In the genomic region with DNA sequence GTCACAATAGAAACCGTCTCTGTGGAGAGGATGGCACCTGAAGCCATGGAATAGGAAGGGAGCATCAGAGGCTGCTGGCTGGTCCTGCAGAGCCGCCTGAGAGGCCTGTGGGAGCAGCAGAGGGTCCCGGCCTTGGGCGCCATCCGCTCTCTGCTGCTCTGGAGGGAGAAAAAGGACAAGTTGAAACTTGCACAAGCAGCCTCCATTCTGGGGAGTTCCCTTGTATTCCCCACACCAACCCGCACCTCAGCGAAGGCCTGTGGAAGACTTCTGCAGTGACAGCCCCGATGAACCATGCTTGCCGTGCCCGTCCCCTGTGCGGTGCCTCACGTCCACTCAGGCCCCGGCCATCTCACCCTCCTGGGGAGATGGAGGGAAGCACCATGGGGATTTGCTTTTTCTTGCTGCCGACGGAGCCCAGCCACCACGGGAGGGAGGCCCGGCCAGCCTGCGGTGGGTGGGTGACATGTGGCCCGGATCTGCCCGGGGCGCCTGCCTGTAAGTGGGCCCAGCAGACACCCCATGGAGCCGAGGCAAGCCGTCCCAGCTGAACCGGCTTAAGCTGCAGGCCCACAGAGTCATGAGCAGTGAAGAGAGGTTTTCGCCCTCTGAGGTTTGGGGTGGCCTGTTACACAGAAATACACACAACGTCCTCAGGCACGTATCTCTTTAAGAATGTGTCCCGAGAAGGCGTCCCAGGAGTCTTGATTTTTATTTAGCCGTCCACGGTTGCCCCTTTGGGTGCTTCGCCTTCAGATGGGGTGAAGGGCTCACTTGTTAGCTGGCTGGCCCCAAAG, we compare ENCODE assay signal across 18 cellular contexts. TPM values are rescaled to one million over a fixed set of nuclear protein-coding genes. Genes with fewer than 3 reads are reported as not detected.
DNase-seq lines count a peak whose midpoint lies in the region; ATAC-seq lines count a peak whose summit lies in the region.
"Had no signal": no experiment of that assay in that cellular context is flagged by ENCODE, and none has a peak within 500 bp of the region (broad histone marks: within the 10 kb centered on the region; RNA-seq: fewer than 3 reads in every experiment).

No MANE protein-coding gene starts in this region.

- no peak overlapping the region for H3K4me2 ChIP-seq in trophoblast cell (ENCODE audit: low read length)

- no peaks in the 10 kb centered on the region for H3K27me3 Mint-ChIP-seq in central memory CD8-positive, alpha-beta T cell

- peaks cover 21% of the 10 kb centered on the region for H3K4me1 Mint-ChIP-seq in central memory CD8-positive, alpha-beta T cell

- H3K4me1 ChIP-seq in trophoblast cell (ENCODE audit: control insufficient read depth in 1 of 2, insufficient read depth in 2 of 2, low read length in 2 of 2): peaks cover 13 to 16% of the 10 kb centered on the region in 2 experiments

- peaks cover 8% of the 10 kb centered on the region for H3K79me2 ChIP-seq in trophoblast cell (ENCODE audit: control insufficient read depth, insufficient read depth, low read length, poor library complexity)

- peak; percentile 53 for DNase-seq in activated CD8-positive, alpha-beta memory T cell treated with anti-CD3 and anti-CD28 coated beads, Interleukin-2, amount 50 U/mL, for 48 hours
- no peak for DNase-seq in activated CD8-positive, alpha-beta memory T cell treated with anti-CD3 and anti-CD28 coated beads for 24 hours
- peak; percentile 54 for DNase-seq in H7
- DNase-seq in central memory CD8-positive, alpha-beta T cell (ENCODE audit: low spot score in 2 of 2): no peak
- DNase-seq in trophoblast cell: no peak
- no peak for DNase-seq in HuH-7 (ENCODE audit: low spot score)
- DNase-seq in stimulated activated naive CD4-positive, alpha-beta T cell (lab: John Stamatoyannopoulos, UW): no peak
- DNase-seq in NCI-H748 treated with DMSO at 0.1 percent for 48 hours (lab: John Stamatoyannopoulos, UW): no peak
- DNase-seq: dermis blood vessel endothelial cell; EL; left lung; NCI-H345; RPMI8226; stimulated activated CD4-positive, alpha-beta T cell treated with anti-CD3 and anti-CD28 coated beads, Interleukin-12 subunit alpha, Interleukin-12 subunit beta, amount 100 ng/mL, for 4 hours; stimulated activated naive CD8-positive, alpha-beta T cell treated with anti-CD3 and anti-CD28 coated beads, Interleukin-15, Interleukin-2, amounts not matched to agents 100 U/mL and 50 U/mL, for 24 hours had no signal

- H3K4ac ChIP-seq in trophoblast cell (ENCODE audit: low read depth, low read length): no peak overlapping the region

- peaks cover 8% of the 10 kb centered on the region for H3K36me3 Mint-ChIP-seq in central memory CD8-positive, alpha-beta T cell (ENCODE audit: insufficient read depth)

- H3K27ac ChIP-seq in trophoblast cell (ENCODE audit: low read depth, low read length): no peak overlapping the region
- H3K27ac ChIP-seq: epithelial cell of prostate, left lung, vagina had no signal

- H2BK5ac ChIP-seq in trophoblast cell (ENCODE audit: low read depth, low read length, poor library complexity): no peak overlapping the region

- no peaks in the 10 kb centered on the region for H3K9me3 ChIP-seq in trophoblast cell (ENCODE audit: insufficient read depth, low read depth, low read length)
- H3K9me3 ChIP-seq: left lung, vagina had no signal

- H2AFZ ChIP-seq in trophoblast cell (ENCODE audit: insufficient read depth, low read length, poor library complexity): no peak overlapping the region

- H2AK5ac ChIP-seq in trophoblast cell (ENCODE audit: low read length): peak overlapping the region; percentile 44

- H4K12ac ChIP-seq in trophoblast cell (ENCODE audit: low read depth, low read length): no peak overlapping the region

- no peak overlapping the region for H3K14ac ChIP-seq in trophoblast cell (ENCODE audit: low read length)

- no peak overlapping the region for H3K23ac ChIP-seq in trophoblast cell (ENCODE audit: low read length)

- peak overlapping the region; percentile 19 for H3K4me3 Mint-ChIP-seq in central memory CD8-positive, alpha-beta T cell

- no peak overlapping the region for H3K27ac Mint-ChIP-seq in central memory CD8-positive, alpha-beta T cell (ENCODE audit: low read depth)

- ATAC-seq in central memory CD8-positive, alpha-beta T cell (replicated peaks; ENCODE audit: extremely low read depth, poor library complexity, severe bottlenecking): no peak
- ATAC-seq: activated naive CD4-positive, alpha-beta T cell treated with anti-CD3 and anti-CD28 coated beads, Interleukin-2, amount 50 U/mL, for 72 hours; left lung; stimulated activated naive CD8-positive, alpha-beta T cell treated with anti-CD3 and anti-CD28 coated beads, Interleukin-15, Interleukin-2, amounts not matched to agents 100 U/mL and 50 U/mL, for 24 hours had no signal

- no peak overlapping the region for H3K18ac ChIP-seq in trophoblast cell (ENCODE audit: low read length)

- H3K4me3 ChIP-seq in H7 (ENCODE audit: insufficient read depth, low read depth, low read length) (no peak overlapping the region), trophoblast cell (ENCODE audit: low read depth, low read length) (no peak overlapping the region)

- H3K79me1 ChIP-seq in trophoblast cell (ENCODE audit: low read length): peaks cover 11% of the 10 kb centered on the region

- H3K27me3 ChIP-seq in H7 (ENCODE audit: control insufficient read depth, insufficient read depth, low read length) (peaks cover 12% of the 10 kb centered on the region), trophoblast cell (ENCODE audit: insufficient read depth, low read length) (no peaks in the 10 kb centered on the region)
- H3K27me3 ChIP-seq: vagina had no signal

- H2BK12ac ChIP-seq in trophoblast cell (ENCODE audit: low read length): peak overlapping the region; percentile 32

- H2BK120ac ChIP-seq in trophoblast cell (ENCODE audit: insufficient read depth, low read length, poor library complexity): no peak overlapping the region

- H4K91ac ChIP-seq in trophoblast cell (ENCODE audit: low read depth, low read length): no peak overlapping the region

- H3K9me3 Mint-ChIP-seq in central memory CD8-positive, alpha-beta T cell: no peaks in the 10 kb centered on the region
- H3K9me3 Mint-ChIP-seq: activated naive CD4-positive, alpha-beta T cell treated with anti-CD3 and anti-CD28 coated beads, Interleukin-2, amount 50 U/mL, for 72 hours had no signal

- WGBS in trophoblast cell (ENCODE audit: extremely low coverage, insufficient coverage, insufficient read length): no CpG with 5 or more reads among the region's 32 CpGs

- no peaks in the 10 kb centered on the region for H3K36me3 ChIP-seq in H7 (replicated peaks; ENCODE audit: control insufficient read depth, insufficient read depth, low read length)
- no peaks in the 10 kb centered on the region for H3K36me3 ChIP-seq in trophoblast cell (ENCODE audit: control insufficient read depth in 1 of 2, insufficient read depth in 2 of 2, low read length in 2 of 2)
- H3K36me3 ChIP-seq: left lung, vagina had no signal

- H4K8ac ChIP-seq in trophoblast cell (ENCODE audit: low read depth, low read length): no peak overlapping the region

- no peak overlapping the region for H3K9ac ChIP-seq in trophoblast cell (ENCODE audit: low read length)

RNA-seq across cellular contexts. Expression of gene ADARB1, which starts 2.0 kb away (rescaled TPM):
- total RNA-seq in H7 (2014; rRNA removed; shearing (Covaris generic)): 5.5 and 8.0 TPM in 2 replicates
- 12.9 and 14.2 TPM in 2 replicates for polyA plus RNA-seq in trophoblast cell (2013)

Comparison
In these comparisons a context has a peak if more than half of its experiments do, and no peak if none do; other contexts are left out.
1. DNase-seq: peak in activated CD8-positive, alpha-beta memory T cell treated with anti-CD3 and anti-CD28 coated beads, Interleukin-2, amount 50 U/mL, for 48 hours (single experiment) and H7 (single experiment); none in activated CD8-positive, alpha-beta memory T cell treated with anti-CD3 and anti-CD28 coated beads for 24 hours (single experiment), central memory CD8-positive, alpha-beta T cell (0 of 2), trophoblast cell (0 of 2), HuH-7 (single experiment), stimulated activated naive CD4-positive, alpha-beta T cell (0 of 6) and NCI-H748 treated with DMSO at 0.1 percent for 48 hours (single experiment).